Comparison of ENCODE assay signal across 1 cellular context in the genomic region with DNA sequence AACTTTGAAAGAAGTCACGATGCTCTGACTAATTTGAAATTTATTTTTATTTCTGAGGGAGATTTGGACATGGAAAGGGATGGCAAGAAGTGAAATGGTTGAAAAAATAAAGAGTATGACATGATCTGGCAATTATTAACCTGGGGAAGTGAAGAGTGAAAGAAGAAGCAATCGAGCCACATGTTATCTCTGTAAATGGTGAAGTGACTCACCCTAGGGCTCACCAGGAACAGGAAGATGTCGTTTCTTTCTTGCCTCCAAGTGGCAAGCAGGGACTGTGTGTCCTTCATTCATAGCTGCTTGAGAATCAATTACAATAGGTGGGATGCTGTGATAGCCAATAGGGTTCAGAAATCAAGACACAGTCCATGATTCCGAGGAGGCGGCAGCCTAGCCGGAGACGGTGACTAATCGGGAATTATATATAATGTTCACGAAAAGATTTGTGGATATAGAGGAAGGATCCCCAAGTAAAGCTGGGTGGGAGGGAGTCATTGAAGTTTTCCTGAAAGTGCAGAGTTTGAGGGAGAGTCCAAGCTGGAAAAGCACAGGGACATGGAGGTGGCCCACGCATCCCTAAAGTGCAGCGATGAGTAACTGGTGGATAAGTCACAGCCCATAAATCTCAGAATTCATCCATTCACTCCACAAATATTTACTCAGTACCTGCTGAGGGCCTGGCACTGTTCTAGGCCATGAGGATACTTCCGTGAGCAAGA.
TF ChIP-seq lines count a peak whose summit lies in the region.

No MANE protein-coding gene starts in this region.

TF ChIP-seq in HEK293, 187 proteins besides CTCF, POLR2A, EP300 and RAD21 (continued from another document):
- TF ChIP-seq ZBTB17 (tag by site-specific recombination; IDR thresholded peaks at IDR 0.05) (peak; percentile 71), ZFHX2 (tag by site-specific recombination; conservative IDR thresholded peaks at IDR 0.05) (peak; percentile 86)
